Comparison of ENCODE assay signal across 8 cellular contexts in the genomic region with DNA sequence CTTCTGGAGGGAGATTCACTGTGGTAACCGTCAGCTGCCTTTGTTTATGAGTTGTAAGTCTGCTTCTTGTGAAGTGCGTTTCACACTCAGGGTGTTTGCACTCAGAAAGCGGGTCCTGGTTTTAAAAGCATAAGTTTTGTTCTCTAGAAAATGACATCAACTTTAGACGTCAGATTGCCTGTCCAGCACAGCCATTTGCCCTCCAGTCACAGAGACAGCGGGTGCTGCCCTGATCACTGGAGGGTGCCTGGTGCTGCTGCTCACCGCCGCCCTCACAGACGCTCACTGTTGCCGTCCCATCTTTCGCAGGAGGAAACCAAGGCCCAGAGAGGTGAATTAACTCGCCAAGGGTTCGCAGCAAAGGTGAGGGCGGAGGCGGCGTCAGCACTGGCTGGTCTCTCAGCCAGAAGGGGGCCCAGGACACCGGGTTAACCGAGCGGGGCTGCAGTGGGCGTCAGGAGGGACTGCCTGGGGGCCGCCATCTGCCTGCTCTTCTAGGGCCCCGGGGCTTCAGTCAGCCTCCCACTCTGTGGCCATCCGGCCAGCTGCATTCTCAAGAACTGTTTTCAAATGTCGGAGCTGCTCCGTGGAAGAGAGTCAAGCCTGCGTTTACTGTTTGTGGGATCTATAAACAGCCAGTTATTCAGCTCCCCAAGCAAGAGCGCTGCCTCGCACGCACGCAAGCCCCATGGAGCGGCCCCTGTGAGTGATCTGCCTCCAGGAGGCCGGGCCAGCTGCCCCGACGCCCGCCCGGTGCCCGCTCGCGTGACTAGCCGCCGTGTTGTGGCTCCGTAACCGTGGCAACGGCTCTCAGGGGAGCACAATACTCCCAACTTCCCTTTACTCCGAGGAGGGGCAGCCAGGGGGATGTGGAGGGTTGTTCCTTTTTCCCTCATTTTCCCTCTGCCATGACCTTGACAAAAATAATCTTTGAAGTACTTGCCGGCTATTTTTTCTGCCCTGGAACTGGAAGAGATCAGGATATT. TPM values are rescaled to one million over a fixed set of nuclear protein-coding genes. Genes with fewer than 3 reads are reported as not detected.
DNase-seq lines count a peak whose midpoint lies in the region; ATAC-seq and TF ChIP-seq lines count a peak whose summit lies in the region.

No MANE protein-coding gene starts in this region.

- peak overlapping the region in 56 of 59 donors; percentile 4 to 58 (median 30) for H3K4me3 ChIP-seq in dorsolateral prefrontal cortex

- ATAC-seq in HG02759 (IDR thresholded peaks at IDR 0.05; ENCODE audit: unreplicated experiment) (peak; percentile 81), T-cell (replicated peaks in 1 of 4) (peak in 3 of 4 experiments; percentile 36 to 77 (median 67))

- H3K4me1 Mint-ChIP-seq in activated CD4-positive, alpha-beta T cell treated with anti-CD3 and anti-CD28 coated beads, Interleukin-2, amount 10 ng/mL, durations not matched to agents 7 days and 5 days = peaks cover 52% of the 10 kb centered on the region
- H3K4me1 Mint-ChIP-seq in T-cell = peaks cover 0 to 8% (median 5%) of the 10 kb centered on the region in 3 donors

- CTCF ChIA-PET in activated CD4-positive, alpha-beta T cell treated with anti-CD3 and anti-CD28 coated beads, Interleukin-2, amount 10 ng/mL, durations not matched to agents 7 days and 5 days (lab: Charles Lee) = interaction anchor here (0.9 to 1.4 kb wide), 4 partner anchors 20 to 135 kb away, joined by 3 read pairs; a partner anchor contains a TSS
- CTCF ChIA-PET in T-cell (lab: Charles Lee) = no interaction called here

- peaks cover 36% of the 10 kb centered on the region for H3K36me3 Mint-ChIP-seq in activated CD4-positive, alpha-beta T cell treated with anti-CD3 and anti-CD28 coated beads, Interleukin-2, amount 10 ng/mL, durations not matched to agents 7 days and 5 days (ENCODE audit: low read depth)
- H3K36me3 Mint-ChIP-seq in T-cell = no peaks in the 10 kb centered on the region

- H3K27me3 Mint-ChIP-seq in activated CD4-positive, alpha-beta T cell treated with anti-CD3 and anti-CD28 coated beads, Interleukin-2, amount 10 ng/mL, durations not matched to agents 7 days and 5 days = no peaks in the 10 kb centered on the region
- H3K27me3 Mint-ChIP-seq in T-cell = peaks cover 22 to 41% of the 10 kb centered on the region in 2 donors

- POLR2A ChIA-PET in activated CD4-positive, alpha-beta T cell treated with anti-CD3 and anti-CD28 coated beads, Interleukin-2, amount 10 ng/mL, durations not matched to agents 7 days and 5 days (lab: Charles Lee) = no interaction called here
- POLR2A ChIA-PET in T-cell (lab: Charles Lee) = no interaction called here

- peak; percentile 66 for DNase-seq in activated CD4-positive, alpha-beta T cell treated with anti-CD3 and anti-CD28 coated beads, Interleukin-2, amount 10 ng/mL, durations not matched to agents 7 days and 5 days
- no peak for DNase-seq in activated CD4-positive, alpha-beta T cell treated with anti-CD3 and anti-CD28 coated beads for 1 hour
- DNase-seq in NCI-H1105 (lab: John Stamatoyannopoulos, UW) (peak; percentile 98), T-cell (peak in 4 of 34 experiments; percentile 5 to 40 (median 28)), dorsolateral prefrontal cortex (peak in 6 of 10 donors; percentile 19 to 68 (median 50)), lung microvascular endothelial cell (ENCODE audit: low read depth in 2 of 2) (peak; percentile 99)
- peak; percentile 51 to 71 for DNase-seq in stimulated activated CD8-positive, alpha-beta memory T cell treated with anti-CD3 and anti-CD28 coated beads, Interleukin-2, amount 100 ng/mL, for 48 hours (ENCODE audit: low read depth in 2 of 2)

- no peak for TF ChIP-seq CTCF in dorsolateral prefrontal cortex (IDR thresholded peaks at IDR 0.05 in 54 of 56, conservative IDR thresholded peaks at IDR 0.05 in 2 of 56; ENCODE audit: low read depth in 1 of 56, partially characterized antibody in 56 of 56)

- no peaks in the 10 kb centered on the region for H3K9me3 Mint-ChIP-seq in activated CD4-positive, alpha-beta T cell treated with anti-CD3 and anti-CD28 coated beads, Interleukin-2, amount 10 ng/mL, durations not matched to agents 7 days and 5 days
- no peaks in the 10 kb centered on the region for H3K9me3 Mint-ChIP-seq in T-cell

- H3K27ac ChIP-seq in dorsolateral prefrontal cortex = peak overlapping the region in 6 of 59 donors; percentile 14 to 42 (median 20)

- H3K27ac Mint-ChIP-seq in activated CD4-positive, alpha-beta T cell treated with anti-CD3 and anti-CD28 coated beads, Interleukin-2, amount 10 ng/mL, durations not matched to agents 7 days and 5 days = peak overlapping the region; percentile 75
- H3K27ac Mint-ChIP-seq in T-cell = no peak overlapping the region

- H3K27me3 ChIP-seq in dorsolateral prefrontal cortex = peaks cover 0 to 25% (median 0%) of the 10 kb centered on the region in 45 donors

- intact Hi-C loops in dorsolateral prefrontal cortex (cut with DNase I) = no loop called here

- H3K4me3 Mint-ChIP-seq in activated CD4-positive, alpha-beta T cell treated with anti-CD3 and anti-CD28 coated beads, Interleukin-2, amount 10 ng/mL, durations not matched to agents 7 days and 5 days = peak overlapping the region; percentile 27
- peak overlapping the region in 1 of 3 donors; percentile 28 for H3K4me3 Mint-ChIP-seq in T-cell

RNA-seq across cellular contexts. Expression of a gene that starts 43.4 kb away (rescaled TPM):
- 10 to 100 TPM; 65.5 to 79.0 TPM for total RNA-seq in activated CD4-positive, alpha-beta T cell treated with anti-CD3 and anti-CD28 coated beads, Interleukin-2, amount 10 ng/mL, durations not matched to agents 7 days and 5 days
- 10 to 100 TPM; 81.6 to 99.8 (median 84.2) TPM for total RNA-seq in T-cell
- total RNA-seq in dorsolateral prefrontal cortex = 100 to 1,000 TPM in 4 of 120 experiments, 10 to 100 TPM in 116; 50.6 to 107 (median 77.8) TPM
- total RNA-seq in lung microvascular endothelial cell = 18.5 and 25.0 TPM in 2 replicates
